ENCODE assay signal across 17 cellular contexts in genomic region chr20:10763117-10763516, GRCh38.
A peak's percentile ranks its signal among the peaks of the same experiment; 100 is the strongest.
DNase-seq lines count a peak whose midpoint lies in the region; FAIRE-seq and TF ChIP-seq lines count a peak whose summit lies in the region.
"Had no signal": no experiment of that assay in that cellular context is flagged by ENCODE, and none has a peak within 500 bp of the region (broad histone marks: within the 10 kb centered on the region; RNA-seq: fewer than 3 reads in every experiment).

No MANE protein-coding gene starts in this region.

- in situ Hi-C loops in astrocyte of the spinal cord (cut with HindIII; ENCODE audit: low sequenced_read_pairs), result no loop called here

- H3K36me3 ChIP-seq in osteoblast (ENCODE audit: insufficient read depth, low read length) (no peaks in the 10 kb centered on the region), tibial nerve (no peaks in the 10 kb centered on the region)
- H3K36me3 ChIP-seq: HAP-1 had no signal

- TF ChIP-seq EP300 in tibial nerve (IDR thresholded peaks at IDR 0.05), result no peak

- no peaks in the 10 kb centered on the region for H3K27me3 ChIP-seq in osteoblast (ENCODE audit: insufficient read depth, low read length)
- H3K27me3 ChIP-seq in tibial nerve, result no peaks in the 10 kb centered on the region

- FAIRE-seq in D721Med (lab: Jason Lieb, UNC), result no peak
- FAIRE-seq: HepG2 had no signal

- H2AFZ ChIP-seq in osteoblast (ENCODE audit: low read length), result peak overlapping the region; percentile 42
- H2AFZ ChIP-seq: PC-9 had no signal

- TF ChIP-seq CTCF in astrocyte of the spinal cord (IDR thresholded peaks at IDR 0.05; ENCODE audit: low read depth, low read length), result no peak
- TF ChIP-seq CTCF in fibroblast of the aortic adventitia (IDR thresholded peaks at IDR 0.05; ENCODE audit: insufficient read depth, low read length), result no peak
- TF ChIP-seq CTCF in osteoblast (IDR thresholded peaks at IDR 0.05; ENCODE audit: extremely low read depth, low read depth, low read length), result no peak
- TF ChIP-seq CTCF in tibial nerve (IDR thresholded peaks at IDR 0.05), result no peak
- TF ChIP-seq CTCF in D721Med (IDR thresholded peaks at IDR 0.05; ENCODE audit: insufficient read depth, missing control alignments), result no peak

- H3K79me2 ChIP-seq in osteoblast (ENCODE audit: insufficient read depth, low read length), result no peaks in the 10 kb centered on the region

- H3K27ac ChIP-seq in osteoblast (ENCODE audit: low read depth, low read length) (no peak overlapping the region), tibial nerve (no peak overlapping the region)
- H3K27ac ChIP-seq: KMS-11, PC-9 had no signal

- peak; percentile 8 for DNase-seq in EL
- peak; percentile 9 for DNase-seq in astrocyte of the spinal cord (ENCODE audit: low read depth, low spot score)
- DNase-seq in fibroblast of the aortic adventitia (ENCODE audit: low read depth), result peak; percentile 31
- peak; percentile 23 for DNase-seq in osteoblast (ENCODE audit: insufficient read length, low spot score, missing footprints)
- DNase-seq in amygdala (lab: John Stamatoyannopoulos, UW), result no peak
- DNase-seq in tibial nerve (ENCODE audit: low spot score in 2 of 2), result no peak
- no peak for DNase-seq in D721Med (ENCODE audit: insufficient read length, low spot score)
- no peak for DNase-seq in cerebellar cortex (ENCODE audit: low spot score)
- DNase-seq: Caco-2; CD4-positive, CD25-positive, alpha-beta regulatory T cell; DMS53; NCI-H1048; NCI-H146; PC-9 had no signal

- H3K4me1 ChIP-seq in osteoblast (ENCODE audit: insufficient read depth, low read length) (peaks cover 19% of the 10 kb centered on the region), tibial nerve (peaks cover 0 to 8% (median 0%) of the 10 kb centered on the region in 4 donors)
- H3K4me1 ChIP-seq: Caco-2, HAP-1 had no signal

- no peaks in the 10 kb centered on the region for H3K9me3 ChIP-seq in osteoblast (ENCODE audit: low read depth, low read length)
- no peaks in the 10 kb centered on the region for H3K9me3 ChIP-seq in tibial nerve
- H3K9me3 ChIP-seq: Caco-2, HAP-1 had no signal

- TF ChIP-seq POLR2A in tibial nerve (IDR thresholded peaks at IDR 0.05), result no peak

- H3K4me3 ChIP-seq in astrocyte of the spinal cord (ENCODE audit: low read depth, low read length), result no peak overlapping the region
- H3K4me3 ChIP-seq in fibroblast of the aortic adventitia (ENCODE audit: low read depth, low read length), result no peak overlapping the region
- H3K4me3 ChIP-seq in osteoblast (ENCODE audit: insufficient read depth, low read length), result no peak overlapping the region
- no peak overlapping the region for H3K4me3 ChIP-seq in tibial nerve
- H3K4me3 ChIP-seq: HAP-1, PC-9 had no signal

- H3K4me2 ChIP-seq in osteoblast (ENCODE audit: insufficient read depth, low read length), result no peak overlapping the region
- H3K4me2 ChIP-seq: KMS-11, PC-9 had no signal

- WGBS in tibial nerve, 2 donors, result 42 to 49% methylated on average over 2 of the region's 2 CpGs

- no peaks in the 10 kb centered on the region for H4K20me1 ChIP-seq in osteoblast (ENCODE audit: insufficient read depth, low read length)

Comparison
In these comparisons a context has a peak if more than half of its experiments do, and no peak if none do; other contexts are left out.
1. DNase-seq: peak in EL (single experiment), astrocyte of the spinal cord (single experiment), fibroblast of the aortic adventitia (single experiment) and osteoblast (single experiment); none in amygdala (0 of 56), tibial nerve (0 of 2), D721Med (single experiment) and cerebellar cortex (single experiment).